Comparison of ENCODE assay signal across 10 cellular contexts in the genomic region with DNA sequence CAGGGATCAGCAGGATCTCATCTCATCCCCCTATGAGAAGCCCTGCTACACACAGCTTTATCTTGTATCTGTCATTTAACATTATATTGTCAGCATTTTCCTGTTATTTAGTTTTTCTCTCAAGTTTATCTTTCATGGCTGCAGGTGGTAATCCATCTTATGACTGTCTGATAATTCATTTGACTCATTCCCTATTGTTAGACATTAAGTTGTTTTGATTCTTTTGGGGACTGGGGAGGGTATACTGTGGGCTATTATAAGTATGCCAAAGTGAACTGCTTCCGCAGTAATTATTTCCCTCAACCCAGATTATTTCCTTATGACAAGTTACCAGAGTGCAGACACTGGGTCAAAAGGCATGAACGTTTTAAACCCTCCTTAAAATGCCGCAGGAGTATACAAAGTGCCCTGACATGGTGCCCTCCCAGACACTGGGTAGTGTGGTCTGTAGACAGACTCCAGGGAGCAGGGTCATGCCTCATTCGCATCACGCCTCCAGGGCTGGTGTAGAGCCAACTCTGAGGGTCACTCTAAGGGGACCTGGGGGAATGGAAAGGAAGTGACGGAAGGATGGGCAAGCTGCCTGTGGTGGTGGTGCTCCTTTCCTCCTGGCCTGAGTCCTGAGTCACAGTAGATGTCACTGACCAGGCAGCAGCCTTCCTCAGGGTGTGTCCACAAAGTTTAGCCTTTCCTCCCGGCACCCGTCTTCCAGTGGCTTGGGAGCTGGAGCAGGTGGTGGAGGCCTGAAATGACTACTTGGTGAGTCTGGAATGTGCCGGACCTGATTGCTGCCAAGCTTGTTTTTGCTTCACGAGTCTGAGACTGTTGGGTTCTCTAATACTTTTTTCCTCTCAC. TPM values are rescaled to one million over a fixed set of nuclear protein-coding genes. Genes with fewer than 3 reads are reported as not detected.
A peak's percentile ranks its signal among the peaks of the same experiment; 100 is the strongest.
DNase-seq lines count a peak whose midpoint lies in the region; ATAC-seq and TF ChIP-seq lines count a peak whose summit lies in the region.
"Had no signal": no experiment of that assay in that cellular context is flagged by ENCODE, and none has a peak within 500 bp of the region (broad histone marks: within the 10 kb centered on the region; RNA-seq: fewer than 3 reads in every experiment).

No MANE protein-coding gene starts in this region.

- H4K91ac ChIP-seq in neuronal stem cell (ENCODE audit: low read depth, low read length, poor library complexity): no peak overlapping the region

- in situ Hi-C loops in HAP-1 (cut with MboI; ENCODE audit: low sequenced_read_pairs): no loop called here

- H3K14ac ChIP-seq in neuronal stem cell (ENCODE audit: low read length): no peak overlapping the region

- H2BK120ac ChIP-seq in neuronal stem cell (ENCODE audit: low read depth, low read length): no peak overlapping the region

- H3K9me3 ChIP-seq in fibroblast of lung (ENCODE audit: control insufficient read depth, insufficient read depth, low read depth, low read length): no peaks in the 10 kb centered on the region
- H3K9me3 ChIP-seq in neuronal stem cell (replicated peaks in 1 of 2; ENCODE audit: control insufficient read depth in 2 of 2, insufficient read depth in 1 of 2, low read depth in 1 of 2, low read length in 2 of 2): no peaks in the 10 kb centered on the region
- H3K9me3 ChIP-seq in HAP-1: no peaks in the 10 kb centered on the region

- no peak for ATAC-seq in HG02759 (IDR thresholded peaks at IDR 0.05; ENCODE audit: unreplicated experiment)
- ATAC-seq in HG03354 (IDR thresholded peaks at IDR 0.05; ENCODE audit: poor library complexity, severe bottlenecking, unreplicated experiment): no peak
- ATAC-seq: activated T-helper 17 cell treated with anti-CD3 and anti-CD28 coated beads, Interleukin-2, amount 50 U/mL, for 72 hours had no signal

- no peak overlapping the region for H2BK12ac ChIP-seq in neuronal stem cell (ENCODE audit: low read length)

- H2AFZ ChIP-seq in fibroblast of lung (ENCODE audit: low read length) (no peak overlapping the region), neuronal stem cell (ENCODE audit: low read length) (no peak overlapping the region)

- no peak overlapping the region for H3K4ac ChIP-seq in neuronal stem cell (ENCODE audit: low read length)

- WGBS in neuronal stem cell (ENCODE audit: extremely low coverage in 2 of 2, insufficient read length in 2 of 2, insufficient replicate concordance in 1 of 2), 2 donors: no CpG with 5 or more reads among the region's 10 CpGs

- H3K4me1 ChIP-seq in fibroblast of lung (ENCODE audit: control insufficient read depth, extremely low read depth, insufficient read depth, low read length) (peaks cover 7% of the 10 kb centered on the region), neuronal stem cell (ENCODE audit: control insufficient read depth in 2 of 2, insufficient read depth in 1 of 2, low read depth in 1 of 2, low read length in 2 of 2) (no peaks in the 10 kb centered on the region), HAP-1 (peaks cover 9% of the 10 kb centered on the region; the same call in 1 of the 2 replicates)

- no peak overlapping the region for H3K23ac ChIP-seq in neuronal stem cell (ENCODE audit: low read depth, low read length, poor library complexity)

- H2BK5ac ChIP-seq in neuronal stem cell (ENCODE audit: low read length): no peak overlapping the region

- no peaks in the 10 kb centered on the region for H3K79me1 ChIP-seq in neuronal stem cell (ENCODE audit: low read depth, low read length)

- no peaks in the 10 kb centered on the region for H3K79me2 ChIP-seq in fibroblast of lung (ENCODE audit: control insufficient read depth, insufficient read depth, low read length)

- H3K36me3 ChIP-seq in fibroblast of lung (ENCODE audit: control insufficient read depth, insufficient read depth, low read length) (no peaks in the 10 kb centered on the region), neuronal stem cell (replicated peaks in 1 of 2; ENCODE audit: control insufficient read depth in 2 of 2, insufficient read depth in 2 of 2, low read length in 2 of 2) (no peaks in the 10 kb centered on the region), HAP-1 (replicated peaks) (no peaks in the 10 kb centered on the region)

- TF ChIP-seq CTCF in C4-2B (conservative IDR thresholded peaks at IDR 0.05) (no peak), fibroblast of lung (conservative IDR thresholded peaks at IDR 0.05 in 1 of 2, IDR thresholded peaks at IDR 0.05 in 1 of 2; ENCODE audit: low read depth in 1 of 2, low read length in 2 of 2) (no peak)

- no peak overlapping the region for H3K9ac ChIP-seq in fibroblast of lung (ENCODE audit: insufficient read depth, low read length)
- no peak overlapping the region for H3K9ac ChIP-seq in neuronal stem cell (ENCODE audit: low read depth, low read length, poor library complexity)

- H3K4me3 ChIP-seq in fibroblast of lung (replicated peaks in 1 of 4; ENCODE audit: control extremely low read depth in 1 of 4, insufficient read depth in 1 of 4, low read depth in 3 of 4, low read length in 4 of 4): no peak overlapping the region
- no peak overlapping the region for H3K4me3 ChIP-seq in neuronal stem cell (ENCODE audit: low read length in 2 of 2)
- H3K4me3 ChIP-seq in HAP-1: no peak overlapping the region

- no peak overlapping the region for H4K8ac ChIP-seq in neuronal stem cell (ENCODE audit: low read depth, low read length)

- H3K4me2 ChIP-seq in fibroblast of lung (ENCODE audit: extremely low read depth, insufficient read depth, low read length) (peak overlapping the region; percentile 18), neuronal stem cell (ENCODE audit: insufficient read depth, low read length, poor library complexity, severe bottlenecking) (no peak overlapping the region)

- no peaks in the 10 kb centered on the region for H4K20me1 ChIP-seq in fibroblast of lung (ENCODE audit: control insufficient read depth, extremely low read depth, insufficient read depth, low read length)

- H2BK15ac ChIP-seq in neuronal stem cell (ENCODE audit: low read length): no peak overlapping the region

- peak overlapping the region; percentile 0 for H3K18ac ChIP-seq in neuronal stem cell (ENCODE audit: low read length)

- H2AK5ac ChIP-seq in neuronal stem cell (ENCODE audit: low read depth, low read length): no peak overlapping the region

- DNase-seq in M059J (ENCODE audit: low read depth) (peak; percentile 95), fibroblast of lung (ENCODE audit: low read depth in 2 of 2) (peak; percentile 28 to 70), neuronal stem cell (ENCODE audit: low spot score) (no peak), nucleus accumbens (lab: John Stamatoyannopoulos, UW) (no peak), HAP-1 (ENCODE audit: low spot score in 2 of 2) (no peak)
- DNase-seq: H7 had no signal

- peak overlapping the region; percentile 46 for H3K27ac ChIP-seq in C4-2B
- H3K27ac ChIP-seq in fibroblast of lung (ENCODE audit: insufficient read depth, low read length): no peak overlapping the region
- H3K27ac ChIP-seq in neuronal stem cell (replicated peaks; ENCODE audit: low read length): no peak overlapping the region

- H3K27me3 ChIP-seq in fibroblast of lung (ENCODE audit: control insufficient read depth, insufficient read depth, low read length) (no peaks in the 10 kb centered on the region), neuronal stem cell (ENCODE audit: control insufficient read depth in 3 of 3, insufficient read depth in 3 of 3, low read depth in 1 of 3, low read length in 3 of 3) (peaks cover 0 to 14% (median 0%) of the 10 kb centered on the region in 3 experiments), HAP-1 (ENCODE audit: low read depth) (no peaks in the 10 kb centered on the region)

RNA-seq across cellular contexts. Expression of a gene that starts 11.6 kb away (rescaled TPM):
- total RNA-seq in M059J (2014; rRNA removed; shearing (Covaris generic)): 3.4 and 10.2 TPM in 2 replicates
- total RNA-seq in fibroblast of lung: 0.50 and 0.51 TPM in 2 replicates
- 0.56 and 0.58 TPM in 2 replicates for polyA plus RNA-seq in fibroblast of lung
- 0.29 and 0.36 TPM in 2 replicates for polyA plus RNA-seq in fibroblast of lung (2012)
- not detected in 2 replicates for polyA minus RNA-seq in fibroblast of lung (ENCODE audit: low replicate concordance)
- polyA plus RNA-seq in neuronal stem cell (2013, experiment 1 of 2): 0.46 TPM
- polyA plus RNA-seq in neuronal stem cell (2013, experiment 2 of 2): 0.37 TPM

Comparison
In these comparisons a context has a peak if more than half of its experiments do, and no peak if none do; other contexts are left out.
1. DNase-seq: peak in M059J (single experiment) and fibroblast of lung (2 of 2); none in neuronal stem cell (single experiment), nucleus accumbens (0 of 56) and HAP-1 (0 of 2).